Comparison of ENCODE assay signal across 33 cellular contexts in genomic region chr3:80682235-80682634, GRCh38.
"Had no signal": no experiment of that assay in that cellular context is flagged by ENCODE, and none has a peak within 500 bp of the region (broad histone marks: within the 10 kb centered on the region; RNA-seq: fewer than 3 reads in every experiment).

No MANE protein-coding gene starts in this region.

- H3K4me1 ChIP-seq: adrenal gland, ascending aorta, body of pancreas, breast epithelium had no signal

- H3K36me3 ChIP-seq: adrenal gland, ascending aorta, brain microvascular endothelial cell, breast epithelium, cardiac muscle cell had no signal

- H3K4me3 ChIP-seq: adrenal gland, ascending aorta, body of pancreas, breast epithelium, cardiac muscle cell had no signal

- DNase-seq: activated effector memory CD4-positive, alpha-beta T cell treated with anti-CD3 and anti-CD28 coated beads, Interleukin-2, amount 50 U/mL, for 16 hours; activated effector memory CD4-positive, alpha-beta T cell treated with Interleukin-2 at 50 U/mL for 16 hours; activated gamma-delta T cell; activated gamma-delta T cell treated with Interleukin-2 at 50 U/mL for 16 hours; activated naive CD4-positive, alpha-beta T cell; activated naive CD4-positive, alpha-beta T cell treated with anti-CD3 and anti-CD28 coated beads for 36 hours; activated naive CD4-positive, alpha-beta T cell treated with anti-CD3 and anti-CD28 coated beads, Interleukin-2, amount 10 ng/mL, durations not matched to agents 7 days and 5 days; activated naive CD4-positive, alpha-beta T cell treated with anti-CD3 and anti-CD28 coated beads, Interleukin-2, amount 50 U/mL, for 16 hours; activated naive CD4-positive, alpha-beta T cell treated with Interleukin-2 at 50 U/mL for 16 hours; activated naive CD8-positive, alpha-beta T cell treated with anti-CD3 and anti-CD28 coated beads for 36 hours; activated naive CD8-positive, alpha-beta T cell treated with anti-CD3 and anti-CD28 coated beads, Interleukin-2, amount 10 ng/mL, durations not matched to agents 7 days and 5 days; activated naive CD8-positive, alpha-beta T cell treated with anti-CD3 and anti-CD28 coated beads, Interleukin-2, amount 50 U/mL, for 24 hours; activated T-cell treated with anti-CD3 and anti-CD28 coated beads, Interleukin-2, amount 50 U/mL, for 24 hours; activated T-cell treated with anti-CD3 and anti-CD28 coated beads, Interleukin-2, amount 50 U/mL, for 4 hours; activated T-cell treated with anti-CD3 and anti-CD28 coated beads, Interleukin-2, amount 50 U/mL, for 48 hours; activated T-cell treated with anti-CD3 and anti-CD28 coated beads, Interleukin-2, amount 50 U/mL, for 72 hours; adrenal gland; amniotic stem cell; amygdala; anterior cingulate cortex; aorta; body of pancreas; brain microvascular endothelial cell; caudate nucleus; central memory CD4-positive, alpha-beta T cell; cerebellar nuclear complex had no signal

- ATAC-seq: activated naive CD4-positive, alpha-beta T cell treated with anti-CD3 and anti-CD28 coated beads, Interleukin-2, amount 50 U/mL, for 72 hours; activated naive CD8-positive, alpha-beta T cell treated with anti-CD3 and anti-CD28 coated beads, Interleukin-2, amount 50 U/mL, for 24 hours; activated T-cell treated with anti-CD3 and anti-CD28 coated beads, Interleukin-2, amount 50 U/mL, for 4 hours; activated T-cell treated with anti-CD3 and anti-CD28 coated beads, Interleukin-2, amount 50 U/mL, for 72 hours; activated T-helper 17 cell treated with anti-CD3 and anti-CD28 coated beads, Interleukin-2, amount 50 U/mL, for 72 hours; body of pancreas had no signal

- FAIRE-seq: astrocyte, bronchial epithelial cell had no signal

- H3K27me3 ChIP-seq: adrenal gland, ascending aorta, body of pancreas, brain microvascular endothelial cell, breast epithelium, cardiac muscle cell had no signal

- H3K27ac ChIP-seq: adrenal gland, ascending aorta, body of pancreas, brain microvascular endothelial cell, breast epithelium, cardiac muscle cell had no signal

- H3K9me3 ChIP-seq: adrenal gland, ascending aorta, body of pancreas had no signal
